ENCODE assay signal across 21 cellular contexts in genomic region chr5:38621331-38621730, GRCh38.
DNase-seq lines count a peak whose midpoint lies in the region; ATAC-seq and TF ChIP-seq lines count a peak whose summit lies in the region.
"Had no signal": no experiment of that assay in that cellular context is flagged by ENCODE, and none has a peak within 500 bp of the region (broad histone marks: within the 10 kb centered on the region; RNA-seq: fewer than 3 reads in every experiment).

No MANE protein-coding gene starts in this region.

- H2AFZ ChIP-seq in osteoblast (ENCODE audit: low read length) = no peak overlapping the region
- H2AFZ ChIP-seq: GM23248 had no signal

- no peaks in the 10 kb centered on the region for H3K36me3 Mint-ChIP-seq in Caco-2 (ENCODE audit: insufficient read depth, unreplicated experiment)
- H3K36me3 Mint-ChIP-seq: CD4-positive, CD25-positive, alpha-beta regulatory T cell; CD8-positive, alpha-beta T cell had no signal

- peaks cover 24% of the 10 kb centered on the region for H3K4me1 ChIP-seq in Caco-2
- no peaks in the 10 kb centered on the region; the same call in 1 of the 2 replicates for H3K4me1 ChIP-seq in Panc1 (ENCODE audit: control insufficient read depth, insufficient read depth, low read length)
- H3K4me1 ChIP-seq in mesendoderm (ENCODE audit: control insufficient read depth, low read depth, low read length) = peaks cover 3% of the 10 kb centered on the region
- H3K4me1 ChIP-seq in osteoblast (ENCODE audit: insufficient read depth, low read length) = no peaks in the 10 kb centered on the region
- H3K4me1 ChIP-seq: BLaER1 had no signal

- H3K4me2 ChIP-seq in mesendoderm (ENCODE audit: low read length) = no peak overlapping the region
- H3K4me2 ChIP-seq in osteoblast (ENCODE audit: insufficient read depth, low read length) = no peak overlapping the region
- H3K4me2 ChIP-seq: BLaER1 had no signal

- H3K4me3 ChIP-seq in Caco-2 (ENCODE audit: low read depth, low read length) (no peak overlapping the region), Panc1 (ENCODE audit: low read depth in 2 of 2, low read length in 2 of 2) (no peak overlapping the region), mesendoderm (ENCODE audit: low read length) (no peak overlapping the region), osteoblast (ENCODE audit: insufficient read depth, low read length) (no peak overlapping the region)
- H3K4me3 ChIP-seq: BLaER1, GM12878, GM23248 had no signal

- H3K4ac ChIP-seq in mesendoderm (ENCODE audit: low read depth, low read length) = no peak overlapping the region

- peaks cover 19% of the 10 kb centered on the region for H3K4me1 Mint-ChIP-seq in Caco-2 (ENCODE audit: low read depth, unreplicated experiment)
- H3K4me1 Mint-ChIP-seq: B cell; CD4-positive, CD25-positive, alpha-beta regulatory T cell; H9 had no signal

- H2BK120ac ChIP-seq in mesendoderm (ENCODE audit: low read depth, low read length) = no peak overlapping the region

- H3K9ac ChIP-seq in mesendoderm (ENCODE audit: low read length) = no peak overlapping the region
- H3K9ac ChIP-seq: BLaER1, GM23248 had no signal

- H3K27me3 Mint-ChIP-seq in Caco-2 (ENCODE audit: insufficient read depth, unreplicated experiment) = no peaks in the 10 kb centered on the region
- H3K27me3 Mint-ChIP-seq: CD4-positive, CD25-positive, alpha-beta regulatory T cell had no signal

- no peaks in the 10 kb centered on the region for H3K79me1 ChIP-seq in mesendoderm (ENCODE audit: low read length)

- CTCF ChIA-PET in Caco-2 (lab: Charles Lee) = interaction anchor here (1.2 kb wide), 1 partner anchor 180 kb away, joined by 5 read pairs; no protein-coding TSS in a partner anchor
- CTCF ChIA-PET in Panc1 (lab: Charles Lee) = no interaction called here

- in situ Hi-C loops in Panc1 (cut with HindIII; ENCODE audit: low pct_unique_long_range_greater_than_20kb, low sequenced_read_pairs) = no loop called here

- peak overlapping the region; percentile 12 for H3K4me3 Mint-ChIP-seq in Caco-2 (ENCODE audit: unreplicated experiment)
- H3K4me3 Mint-ChIP-seq: B cell; CD4-positive, CD25-positive, alpha-beta regulatory T cell; CD8-positive, alpha-beta T cell; H9 had no signal

- no peak overlapping the region for H4K8ac ChIP-seq in mesendoderm (ENCODE audit: low read depth, low read length)

- no peaks in the 10 kb centered on the region for H3K36me3 ChIP-seq in Caco-2 (ENCODE audit: control insufficient read depth, insufficient read depth, low read length)
- no peaks in the 10 kb centered on the region for H3K36me3 ChIP-seq in Panc1 (ENCODE audit: control insufficient read depth, insufficient read depth, low read length)
- H3K36me3 ChIP-seq in mesendoderm (ENCODE audit: control insufficient read depth, insufficient read depth, low read length) = no peaks in the 10 kb centered on the region
- no peaks in the 10 kb centered on the region for H3K36me3 ChIP-seq in osteoblast (ENCODE audit: insufficient read depth, low read length)
- H3K36me3 ChIP-seq: BLaER1 had no signal

- peak overlapping the region; percentile 10 for H3K27ac Mint-ChIP-seq in Caco-2 (ENCODE audit: unreplicated experiment)
- H3K27ac Mint-ChIP-seq: B cell; CD4-positive, CD25-positive, alpha-beta regulatory T cell; CD8-positive, alpha-beta T cell; H9 had no signal

- POLR2A ChIA-PET in Caco-2 (lab: Charles Lee) (no interaction called here), Panc1 (lab: Charles Lee) (interaction anchor here (0.6 kb wide), 1 partner anchor 66 kb away, joined by 3 read pairs; no protein-coding TSS in a partner anchor)

- H3K9me3 Mint-ChIP-seq in Caco-2 (ENCODE audit: unreplicated experiment) = peaks cover 28% of the 10 kb centered on the region

- 0 out of 2 replicates have a peak overlapping the region, but pooled peaks have one; percentile 23 for H3K27ac ChIP-seq in Panc1 (ENCODE audit: low read length)
- H3K27ac ChIP-seq in mesendoderm (ENCODE audit: low read depth, low read length) = no peak overlapping the region
- H3K27ac ChIP-seq in osteoblast (ENCODE audit: low read depth, low read length) = no peak overlapping the region
- H3K27ac ChIP-seq: 22Rv1, BLaER1, C4-2B, GM23248 had no signal

- no peaks in the 10 kb centered on the region for H3K27me3 ChIP-seq in Caco-2 (replicated peaks; ENCODE audit: control insufficient read depth, insufficient read depth, low read length)
- no peaks in the 10 kb centered on the region for H3K27me3 ChIP-seq in Panc1 (ENCODE audit: control insufficient read depth, insufficient read depth, low read length)
- H3K27me3 ChIP-seq in mesendoderm (ENCODE audit: insufficient read depth, low read length, poor library complexity) = no peaks in the 10 kb centered on the region
- H3K27me3 ChIP-seq in osteoblast (ENCODE audit: insufficient read depth, low read length) = no peaks in the 10 kb centered on the region
- H3K27me3 ChIP-seq: BLaER1 had no signal

- no peak overlapping the region for H4K5ac ChIP-seq in mesendoderm (ENCODE audit: low read length)

- no peaks in the 10 kb centered on the region for H4K20me1 ChIP-seq in osteoblast (ENCODE audit: insufficient read depth, low read length)
- H4K20me1 ChIP-seq: BLaER1 had no signal

- no TSS peak for BruUV-seq in Caco-2 (replicated peaks; lab: Mats Ljungman, UMichigan)
- no TSS peak for BruUV-seq in Panc1 (replicated peaks; lab: Mats Ljungman, UMichigan)

- no peak overlapping the region for H3K56ac ChIP-seq in mesendoderm (ENCODE audit: low read length)

- no peak for DNase-seq in Caco-2
- no peak for DNase-seq in Panc1 (ENCODE audit: low read depth, low spot score)
- peak; percentile 77 for DNase-seq in mesendoderm
- peak; percentile 13 for DNase-seq in osteoblast (ENCODE audit: insufficient read length, low spot score, missing footprints)
- DNase-seq in left colon = no peak
- DNase-seq in activated CD4-positive, CD25-positive, alpha-beta regulatory T cell treated with anti-CD3 and anti-CD28 coated beads, Interleukin-2, amount 50 U/mL, for 72 hours = no peak
- no peak for DNase-seq in putamen (ENCODE audit: low spot score)
- DNase-seq: CD4-positive, CD25-positive, alpha-beta regulatory T cell; CD8-positive, alpha-beta T cell; DMS 273 treated with DMSO at 0.1 percent for 48 hours; DMS79; EL; GDM1; GM23248; H9 had no signal

- ATAC-seq in Panc1 = no peak
- no peak for ATAC-seq in left colon
- ATAC-seq: CD8-positive, alpha-beta T cell; GM12878; HCT116 had no signal

- TF ChIP-seq CTCF in Caco-2 (IDR thresholded peaks at IDR 0.05; ENCODE audit: insufficient read depth in 1 of 2, low read depth in 1 of 2, low read length in 1 of 2, severe bottlenecking in 1 of 2, unreplicated experiment in 1 of 2) (no peak), Panc1 (IDR thresholded peaks at IDR 0.05) (no peak), osteoblast (IDR thresholded peaks at IDR 0.05; ENCODE audit: extremely low read depth, low read depth, low read length) (no peak)

- H3K18ac ChIP-seq in mesendoderm (ENCODE audit: low read length) = no peak overlapping the region

- no peak overlapping the region for H2BK5ac ChIP-seq in mesendoderm (ENCODE audit: low read length)

- H3K23ac ChIP-seq in mesendoderm (ENCODE audit: low read length) = no peak overlapping the region

- intact Hi-C loops in Caco-2 (cut with micrococcal nuclease; ENCODE audit: unreplicated experiment) = no loop called here
- intact Hi-C loops in Panc1 (cut with micrococcal nuclease; ENCODE audit: unreplicated experiment) = no loop called here
- intact Hi-C loops in left colon (cut with DNase I, micrococcal nuclease) = no loop called here

- no peak overlapping the region for H2AK5ac ChIP-seq in mesendoderm (ENCODE audit: low read length)

- H2BK15ac ChIP-seq in mesendoderm (replicated peaks; ENCODE audit: low read depth) = no peak overlapping the region

- H3K9me3 ChIP-seq in Caco-2 (peaks cover 15% of the 10 kb centered on the region), Panc1 (ENCODE audit: control insufficient read depth, insufficient read depth, low read depth, low read length) (peaks cover 16% of the 10 kb centered on the region), osteoblast (ENCODE audit: low read depth, low read length) (no peaks in the 10 kb centered on the region)

- no peaks in the 10 kb centered on the region for H3K79me2 ChIP-seq in mesendoderm (ENCODE audit: control insufficient read depth, insufficient read depth, low read length)
- H3K79me2 ChIP-seq in osteoblast (ENCODE audit: insufficient read depth, low read length) = no peaks in the 10 kb centered on the region

Comparison
In these comparisons a context has a peak if more than half of its experiments do, and no peak if none do; other contexts are left out.
1. DNase-seq: peak in mesendoderm (single experiment) and osteoblast (single experiment); none in Caco-2 (0 of 2), Panc1 (single experiment), left colon (0 of 2), activated CD4-positive, CD25-positive, alpha-beta regulatory T cell treated with anti-CD3 and anti-CD28 coated beads, Interleukin-2, amount 50 U/mL, for 72 hours (single experiment) and putamen (single experiment).